Comparison of ENCODE assay signal across 8 cellular contexts in genomic region chr16:2429771-2430663, GRCh38. TPM values are rescaled to one million over a fixed set of nuclear protein-coding genes. Genes with fewer than 3 reads are reported as not detected.
DNase-seq lines count a peak whose midpoint lies in the region; ATAC-seq, FAIRE-seq and TF ChIP-seq lines count a peak whose summit lies in the region.

No MANE protein-coding gene starts in this region.

- H3K27me3 Mint-ChIP-seq in activated CD4-positive, alpha-beta memory T cell treated with anti-CD3 and anti-CD28 coated beads, Interleukin-2, amount 10 ng/mL, durations not matched to agents 7 days and 5 days: no peaks in the 10 kb centered on the region

- DNase-seq in A549 (ENCODE audit: low read depth in 1 of 2, low spot score in 1 of 2): peak in 1 of 2 experiments; percentile 31
- DNase-seq in GM12891 (ENCODE audit: insufficient read length, low spot score): no peak
- peak; percentile 40 for DNase-seq in HuH-7 (ENCODE audit: low spot score)
- peak; percentile 29 for DNase-seq in activated CD4-positive, alpha-beta memory T cell treated with anti-CD3 and anti-CD28 coated beads, Interleukin-2, amount 10 ng/mL, durations not matched to agents 7 days and 5 days
- DNase-seq in globus pallidus (ENCODE audit: low spot score): peak; percentile 20
- no peak for DNase-seq in ovary
- DNase-seq in hippocampal formation (lab: John Stamatoyannopoulos, UW): no peak
- no peak for DNase-seq in COLO829 (ENCODE audit: low spot score)

- H3K27me3 ChIP-seq in ovary: no peaks in the 10 kb centered on the region

- H3K27ac ChIP-seq in A549 (peak overlapping the region; percentile 84 to 98), ovary (peak overlapping the region; percentile 26 to 70)

- POLR2A ChIA-PET in A549 (lab: Yijun Ruan, JAX): interaction anchor here (2.9 kb wide), 1 partner anchor 44 kb away, joined by 9 read pairs; the partner anchor contains the start of gene TBC1D24
- POLR2A ChIA-PET in activated CD4-positive, alpha-beta memory T cell treated with anti-CD3 and anti-CD28 coated beads, Interleukin-2, amount 10 ng/mL, durations not matched to agents 7 days and 5 days (lab: Charles Lee): interaction anchor here (0.6 to 2.1 kb wide), 20 partner anchors 9 to 323 kb away, joined by 3 to 11 read pairs (median 4); partner anchors contain the start of genes AMDHD2, ECI1, PDPK1 and RNPS1

- H3K27ac Mint-ChIP-seq in activated CD4-positive, alpha-beta memory T cell treated with anti-CD3 and anti-CD28 coated beads, Interleukin-2, amount 10 ng/mL, durations not matched to agents 7 days and 5 days: peak overlapping the region; percentile 68

- H3K4me3 Mint-ChIP-seq in activated CD4-positive, alpha-beta memory T cell treated with anti-CD3 and anti-CD28 coated beads, Interleukin-2, amount 10 ng/mL, durations not matched to agents 7 days and 5 days: peak overlapping the region; percentile 90

- H3K9me3 ChIP-seq in A549: no peaks in the 10 kb centered on the region
- no peaks in the 10 kb centered on the region for H3K9me3 ChIP-seq in ovary

- FAIRE-seq in A549 (lab: Jason Lieb, UNC) (no peak), GM12891 (lab: Jason Lieb, UNC) (peak; percentile 87)

- peak overlapping the region; percentile 95 for H3K4me2 ChIP-seq in A549

- peak in 1 of 2 experiments; percentile 27; a peak in 3 of 5 replicates for TF ChIP-seq RAD21 in A549 (conservative IDR thresholded peaks at IDR 0.05 in 1 of 2, IDR thresholded peaks at IDR 0.05 in 1 of 2)

- H3K9me3 Mint-ChIP-seq in activated CD4-positive, alpha-beta memory T cell treated with anti-CD3 and anti-CD28 coated beads, Interleukin-2, amount 10 ng/mL, durations not matched to agents 7 days and 5 days: no peaks in the 10 kb centered on the region

- peak; percentile 39 to 41 for ATAC-seq in A549

- H3K4me3 ChIP-seq in A549 (peak overlapping the region; percentile 90), ovary (peak overlapping the region; percentile 61)

- H3K36me3 Mint-ChIP-seq in activated CD4-positive, alpha-beta memory T cell treated with anti-CD3 and anti-CD28 coated beads, Interleukin-2, amount 10 ng/mL, durations not matched to agents 7 days and 5 days (ENCODE audit: low read depth): peaks cover 39% of the 10 kb centered on the region

- 8% methylated on average over 42 of the region's 46 CpGs for WGBS in A549 (ENCODE audit: missing lambda C conversion rate)
- 7 to 11% (median 10%) methylated on average over 40 to 46 of the region's 46 CpGs for WGBS in ovary, 3 donors

- peaks cover 36% of the 10 kb centered on the region for H3K4me1 Mint-ChIP-seq in activated CD4-positive, alpha-beta memory T cell treated with anti-CD3 and anti-CD28 coated beads, Interleukin-2, amount 10 ng/mL, durations not matched to agents 7 days and 5 days

- TF ChIP-seq CTCF in A549 (IDR thresholded peaks at IDR 0.05): no peak
- TF ChIP-seq CTCF in ovary (IDR thresholded peaks at IDR 0.05): no peak

- TF ChIP-seq EP300 in A549 (IDR thresholded peaks at IDR 0.05): no peak
- TF ChIP-seq EP300 in ovary (IDR thresholded peaks at IDR 0.05): no peak

- TF ChIP-seq POLR2A in A549 (IDR thresholded peaks at IDR 0.05; ENCODE audit: low read length): no peak
- TF ChIP-seq POLR2A in GM12891 (IDR thresholded peaks at IDR 0.05; ENCODE audit: low read depth, low read length): no peak
- no peak for TF ChIP-seq POLR2A in ovary (IDR thresholded peaks at IDR 0.05)

- intact Hi-C loops in ovary (cut with DNase I): loop anchor here in 3 of 4 donors (2.0 to 10.0 kb wide), 3 partner anchors 75 to 89 kb away; partner anchors contain the start of gene ABCA3 (in 2 of the 3)

- CTCF ChIA-PET in A549 (lab: Yijun Ruan, JAX): interaction anchor here (0.7 to 5.5 kb wide), 15 partner anchors 9 to 159 kb away, joined by 3 to 35 read pairs (median 4); partner anchors contain the start of gene ABCA3
- CTCF ChIA-PET in activated CD4-positive, alpha-beta memory T cell treated with anti-CD3 and anti-CD28 coated beads, Interleukin-2, amount 10 ng/mL, durations not matched to agents 7 days and 5 days (lab: Charles Lee): interaction anchor here (0.6 to 2.7 kb wide), 6 partner anchors 9 to 160 kb away, joined by 3 to 13 read pairs (median 4); partner anchors contain the start of gene TBC1D24

- no peaks in the 10 kb centered on the region for H3K36me3 ChIP-seq in ovary

- H3K4me1 ChIP-seq in A549 (peaks cover 17% of the 10 kb centered on the region; the same call in 2 of the 3 replicates), ovary (ENCODE audit: insufficient read depth) (peaks cover 2% of the 10 kb centered on the region)

TF ChIP-seq in A549, 52 proteins besides CTCF, POLR2A, EP300 and RAD21:
- peak; percentile 39; the same call in 1 of the 2 replicates for TF ChIP-seq PHF8 (IDR thresholded peaks at IDR 0.05; ENCODE audit: borderline replicate concordance, low read depth)
- peak; percentile 81; the same call in 1 of the 2 replicates for TF ChIP-seq RNF2 (IDR thresholded peaks at IDR 0.05; ENCODE audit: borderline replicate concordance, low read depth)
- TF ChIP-seq HES2 (IDR thresholded peaks at IDR 0.05): no peak
- TF ChIP-seq KDM5A (IDR thresholded peaks at IDR 0.05): peak; percentile 20; the same call in 1 of the 2 replicates
- no peak for TF ChIP-seq JUNB (IDR thresholded peaks at IDR 0.05)

TF ChIP-seq in GM12891, 5 proteins besides CTCF, POLR2A, EP300 and RAD21:
- TF ChIP-seq TAF1 (IDR thresholded peaks at IDR 0.05; ENCODE audit: low read depth, low read length) (no peak), POLR2AphosphoS5 (IDR thresholded peaks at IDR 0.05; ENCODE audit: low read depth, low read length) (no peak), SPI1 (IDR thresholded peaks at IDR 0.05; ENCODE audit: low read depth, low read length) (no peak), PAX5 (IDR thresholded peaks at IDR 0.05; ENCODE audit: insufficient read depth, low read length, severe bottlenecking) (no peak), POU2F2 (IDR thresholded peaks at IDR 0.05; ENCODE audit: low read depth, low read length) (no peak)

RNA-seq across cellular contexts. Expression of gene CCNF, which starts 0.8 kb away (rescaled TPM):
- polyA plus RNA-seq in A549 (2011; rRNA removed): 6.5 and 8.0 TPM in 2 replicates
- polyA plus RNA-seq in A549 (2012; cell fraction: cytosol; rRNA removed): 10.6 and 12.4 TPM in 2 replicates
- 31.4 and 40.3 TPM in 2 replicates for polyA plus RNA-seq in A549 (2012; cell fraction: nucleus; rRNA removed)
- 13.4 to 15.1 TPM (median 14.4 TPM) in 3 replicates for polyA plus RNA-seq in A549 (2017; fragmentation: RNase III; extraction: RNeasy Plus Mini Kit Qiagen cat#74134 plus additional on column Dnase treatment)
- 23.6 and 29.5 TPM in 2 replicates for polyA minus RNA-seq in A549 (2011; rRNA and poly(A)+ RNA removed)
- polyA plus RNA-seq in GM12891 (2012; ENCODE audit: low read depth, missing spikeins): 9.7 TPM
- total RNA-seq in activated CD4-positive, alpha-beta memory T cell treated with anti-CD3 and anti-CD28 coated beads, Interleukin-2, amount 10 ng/mL, durations not matched to agents 7 days and 5 days: 10 to 100 TPM; 74.5 to 75.8 TPM
- total RNA-seq in ovary: 1 to 10 TPM; 1.4 to 2.5 (median 2.0) TPM
- polyA plus RNA-seq in ovary: 1 to 10 TPM in 1 of 2 donors, under 1 TPM in 1; 0.87 to 1.1 TPM

RNA-seq across cellular contexts. Expression of gene TEDC2, which starts 29.9 kb away (rescaled TPM):
- polyA plus RNA-seq in A549 (2011; rRNA removed): 9.5 and 9.6 TPM in 2 replicates
- polyA plus RNA-seq in A549 (2012; cell fraction: cytosol; rRNA removed): 34.1 and 41.0 TPM in 2 replicates
- polyA plus RNA-seq in A549 (2012; cell fraction: nucleus; rRNA removed): 96.6 and 133 TPM in 2 replicates
- 20.7 to 22.6 TPM (median 22.2 TPM) in 3 replicates for polyA plus RNA-seq in A549 (2017; fragmentation: RNase III; extraction: RNeasy Plus Mini Kit Qiagen cat#74134 plus additional on column Dnase treatment)
- polyA minus RNA-seq in A549 (2011; rRNA and poly(A)+ RNA removed): 12.1 and 12.2 TPM in 2 replicates
- 10.8 TPM for polyA plus RNA-seq in GM12891 (2012; ENCODE audit: low read depth, missing spikeins)
- 10 to 100 TPM; 12.5 to 13.9 TPM for total RNA-seq in activated CD4-positive, alpha-beta memory T cell treated with anti-CD3 and anti-CD28 coated beads, Interleukin-2, amount 10 ng/mL, durations not matched to agents 7 days and 5 days
- total RNA-seq in ovary: 1 to 10 TPM in 3 of 7 donors, under 1 TPM in 2, not detected in 2; 0.38 to 2.0 (median 1.4) TPM
- polyA plus RNA-seq in ovary: 1 to 10 TPM in 1 of 2 donors, not detected in 1; 1.2 TPM

RNA-seq across cellular contexts. Expression of gene NTN3, which starts 41.1 kb away (rescaled TPM):
- not detected in 2 replicates for polyA plus RNA-seq in A549 (2011; rRNA removed)
- 0.01 TPM in 1 of 2 replicates, not detected in the other for polyA plus RNA-seq in A549 (2012; cell fraction: cytosol; rRNA removed)
- polyA plus RNA-seq in A549 (2012; cell fraction: nucleus; rRNA removed): 0.04 and 0.19 TPM in 2 replicates
- 0.04 TPM in 1 of 3 replicates, not detected in the others for polyA plus RNA-seq in A549 (2017; fragmentation: RNase III; extraction: RNeasy Plus Mini Kit Qiagen cat#74134 plus additional on column Dnase treatment)
- not detected in 2 replicates for polyA minus RNA-seq in A549 (2011; rRNA and poly(A)+ RNA removed)
- not detected for polyA plus RNA-seq in GM12891 (2012; ENCODE audit: low read depth, missing spikeins)
- total RNA-seq in activated CD4-positive, alpha-beta memory T cell treated with anti-CD3 and anti-CD28 coated beads, Interleukin-2, amount 10 ng/mL, durations not matched to agents 7 days and 5 days: not detected
- total RNA-seq in ovary: under 1 TPM in 3 of 7 donors, not detected in 4; 0.12 to 0.34 (median 0.26) TPM
- under 1 TPM in 1 of 2 donors, not detected in 1; 0.13 TPM for polyA plus RNA-seq in ovary

RNA-seq across cellular contexts. Expression of gene TBC1D24, which starts 44.9 kb away (rescaled TPM):
- polyA plus RNA-seq in A549 (2011; rRNA removed) (4.0 and 4.2 TPM in 2 replicates), A549 (2017; fragmentation: RNase III; extraction: RNeasy Plus Mini Kit Qiagen cat#74134 plus additional on column Dnase treatment) (5.9 to 7.3 TPM (median 6.3 TPM) in 3 replicates), ovary (1 to 10 TPM; 1.9 to 2.3 TPM)
- polyA plus RNA-seq in A549 (2012; cell fraction: cytosol; rRNA removed): 6.2 and 8.4 TPM in 2 replicates
- 19.7 and 29.5 TPM in 2 replicates for polyA plus RNA-seq in A549 (2012; cell fraction: nucleus; rRNA removed)
- polyA minus RNA-seq in A549 (2011; rRNA and poly(A)+ RNA removed): 5.1 and 7.7 TPM in 2 replicates
- 1.1 TPM for polyA plus RNA-seq in GM12891 (2012; ENCODE audit: low read depth, missing spikeins)
- 10 to 100 TPM; 11.4 to 13.7 TPM for total RNA-seq in activated CD4-positive, alpha-beta memory T cell treated with anti-CD3 and anti-CD28 coated beads, Interleukin-2, amount 10 ng/mL, durations not matched to agents 7 days and 5 days
- 1 to 10 TPM; 2.5 to 8.1 (median 6.7) TPM for total RNA-seq in ovary

Comparison
In these comparisons a context has a peak if more than half of its experiments do, and no peak if none do; other contexts are left out.
1. DNase-seq: peak in HuH-7 (single experiment), activated CD4-positive, alpha-beta memory T cell treated with anti-CD3 and anti-CD28 coated beads, Interleukin-2, amount 10 ng/mL, durations not matched to agents 7 days and 5 days (single experiment) and globus pallidus (single experiment); none in GM12891 (single experiment), ovary (0 of 5), hippocampal formation (0 of 2) and COLO829 (single experiment).
2. RNA of gene CCNF, which starts 0.8 kb away (total RNA-seq): 74.5 to 75.8 TPM in activated CD4-positive, alpha-beta memory T cell treated with anti-CD3 and anti-CD28 coated beads, Interleukin-2, amount 10 ng/mL, durations not matched to agents 7 days and 5 days; 1.4 to 2.5 TPM in ovary; every median in the first group is over 10 times any median in the second.
3. RNA of gene TEDC2, which starts 29.9 kb away (total RNA-seq): 12.5 to 13.9 TPM in activated CD4-positive, alpha-beta memory T cell treated with anti-CD3 and anti-CD28 coated beads, Interleukin-2, amount 10 ng/mL, durations not matched to agents 7 days and 5 days; 0.38 to 2.0 TPM in ovary; every median in the first group is over 4 times any median in the second.